11 cellular contexts compared by ENCODE assay signal in the genomic region with DNA sequence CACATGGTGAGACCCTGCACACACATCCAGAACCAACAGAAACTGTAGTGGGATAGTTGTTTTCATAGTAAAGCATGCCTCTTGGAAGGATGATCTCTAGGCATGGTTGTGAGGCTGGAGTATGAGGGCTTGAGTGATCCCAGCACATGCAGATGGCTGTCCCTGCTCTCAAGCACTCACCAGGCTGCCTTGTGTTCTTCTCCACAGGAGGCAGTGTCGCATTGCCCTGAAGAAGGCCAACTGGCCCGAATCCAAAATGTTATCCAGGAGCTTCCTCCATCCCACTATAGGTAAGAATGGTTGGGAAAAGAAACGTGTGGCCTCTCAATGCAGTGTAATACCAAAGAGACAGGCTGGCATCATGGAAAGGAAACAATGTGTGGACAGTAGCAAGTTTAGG.
DNase-seq lines count a peak whose midpoint lies in the region; ATAC-seq and TF ChIP-seq lines count a peak whose summit lies in the region.
"Had no signal": no experiment of that assay in that cellular context is flagged by ENCODE, and none has a peak within 500 bp of the region (broad histone marks: within the 10 kb centered on the region; RNA-seq: fewer than 3 reads in every experiment).

No MANE protein-coding gene starts in this region.

- in situ Hi-C loops in transverse colon (cut with MboI; ENCODE audit: low pct_ligation_motif_present in 1 of 4, low pct_unique_long_range_greater_than_20kb in 1 of 4, low sequenced_read_pairs in 3 of 4), result loop anchor here in 1 of 4 donors (25.0 kb wide), 1 partner anchor 493 kb away; no protein-coding TSS in a partner anchor

- H3K27ac ChIP-seq in HCT116 (ENCODE audit: low read depth, low read length) (no peak overlapping the region), gastroesophageal sphincter (no peak overlapping the region), transverse colon (no peak overlapping the region)

- H3K27me3 ChIP-seq in HCT116 (ENCODE audit: insufficient read depth, low read length), result no peaks in the 10 kb centered on the region
- no peaks in the 10 kb centered on the region for H3K27me3 ChIP-seq in gastroesophageal sphincter
- H3K27me3 ChIP-seq in transverse colon, result no peaks in the 10 kb centered on the region

- no peak overlapping the region for H3K4me3 ChIP-seq in HCT116 (replicated peaks in 1 of 2; ENCODE audit: low read depth in 1 of 2, low read length in 2 of 2)
- no peak overlapping the region for H3K4me3 ChIP-seq in fibroblast of mammary gland (ENCODE audit: control insufficient read depth, low read depth, low read length)
- no peak overlapping the region for H3K4me3 ChIP-seq in gastroesophageal sphincter
- no peak overlapping the region for H3K4me3 ChIP-seq in transverse colon

- TF ChIP-seq POLR2A in HCT116 (IDR thresholded peaks at IDR 0.05; ENCODE audit: borderline replicate concordance, extremely low read depth, insufficient read depth, insufficient read length) (no peak), gastroesophageal sphincter (IDR thresholded peaks at IDR 0.05) (no peak), transverse colon (IDR thresholded peaks at IDR 0.05) (no peak)

- H3K4me2 ChIP-seq in HCT116 (ENCODE audit: low read length), result no peak overlapping the region

- peak; percentile 1 for DNase-seq in COLO668 (lab: John Stamatoyannopoulos, UW; ENCODE audit: unreplicated experiment)
- DNase-seq in HCT116 (ENCODE audit: low read depth, low spot score), result peak; percentile 7
- peak; percentile 0 for DNase-seq in NCI-H510A (lab: John Stamatoyannopoulos, UW)
- peak; percentile 14 for DNase-seq in fibroblast of mammary gland (ENCODE audit: low read depth)
- DNase-seq in NCI-H2227 treated with DMSO at 0.1 percent for 48 hours (lab: John Stamatoyannopoulos, UW), result no peak
- no peak for DNase-seq in transverse colon
- DNase-seq: activated B cell treated with CpG ODN at 0.5 μM for 24 hours, Kasumi-1, RPMI8226 had no signal

- BruUV-seq in HCT116 (replicated peaks; lab: Mats Ljungman, UMichigan), result no TSS peak

- no peak overlapping the region for H3K9ac ChIP-seq in HCT116 (ENCODE audit: low read length)

- intact Hi-C loops in HCT116 (cut with micrococcal nuclease) (loop anchor here (10.0 kb wide), 1 partner anchor 496 kb away; no protein-coding TSS in a partner anchor), transverse colon (cut with DNase I; ENCODE audit: low total_unique reads) (no loop called here)

- RAD21 ChIA-PET in HCT116 (lab: Charles Lee; ENCODE audit: low non-redundant PET in 1 of 2, low total read pairs in 2 of 2, uncharacterized antibody in 2 of 2, unreplicated experiment in 2 of 2), result no interaction called here

- 23% methylated on average over 2 of the region's 3 CpGs; no CpG with 5 or more reads in 1 of the 2 donors for WGBS in gastroesophageal sphincter (ENCODE audit: low coverage in 1 of 2), 2 donors
- WGBS in transverse colon (ENCODE audit: low coverage in 1 of 2), 2 donors, result 64% methylated on average over 3 of the region's 3 CpGs; no CpG with 5 or more reads in 1 of the 2 donors

- H3K9me2 ChIP-seq in HCT116 (ENCODE audit: insufficient read depth), result no peaks in the 10 kb centered on the region

- CTCF ChIA-PET in HCT116 (lab: Charles Lee), result no interaction called here

- peak; percentile 37 for TF ChIP-seq RAD21 in HCT116 (IDR thresholded peaks at IDR 0.05; ENCODE audit: low read depth)

- no peaks in the 10 kb centered on the region for H3K4me1 ChIP-seq in HCT116 (ENCODE audit: control insufficient read depth in 1 of 2, insufficient read depth in 2 of 2, low read length in 2 of 2)
- no peaks in the 10 kb centered on the region for H3K4me1 ChIP-seq in gastroesophageal sphincter
- H3K4me1 ChIP-seq in transverse colon, result no peaks in the 10 kb centered on the region

- H4K20me1 ChIP-seq in HCT116 (ENCODE audit: insufficient read depth), result no peaks in the 10 kb centered on the region

- no peaks in the 10 kb centered on the region for H3K36me3 ChIP-seq in HCT116 (ENCODE audit: control insufficient read depth in 1 of 2, insufficient read depth in 2 of 2, low read length in 2 of 2)
- peaks cover 0 to 79% of the 10 kb centered on the region in 2 donors for H3K36me3 ChIP-seq in gastroesophageal sphincter
- no peaks in the 10 kb centered on the region for H3K36me3 ChIP-seq in transverse colon

- ATAC-seq in HCT116 (peak; percentile 80), GM18517 (IDR thresholded peaks at IDR 0.05; ENCODE audit: unreplicated experiment) (no peak), gastroesophageal sphincter (no peak)

- POLR2A ChIA-PET in HCT116 (lab: Charles Lee), result no interaction called here

- H3K9me3 ChIP-seq in HCT116 (ENCODE audit: control insufficient read depth in 1 of 2, insufficient read depth in 1 of 2, low read depth in 1 of 2, low read length in 2 of 2) (no peaks in the 10 kb centered on the region), gastroesophageal sphincter (no peaks in the 10 kb centered on the region), transverse colon (no peaks in the 10 kb centered on the region)

- TF ChIP-seq CTCF in HCT116 (IDR thresholded peaks at IDR 0.05 in 2 of 3, conservative IDR thresholded peaks at IDR 0.05 in 1 of 3; ENCODE audit: borderline replicate concordance in 1 of 3, insufficient read depth in 1 of 3, low read depth in 2 of 3, low read length in 2 of 3), result peak; percentile 9 to 42 (median 36); a peak in 4 of 6 replicates
- TF ChIP-seq CTCF in fibroblast of mammary gland (conservative IDR thresholded peaks at IDR 0.05; ENCODE audit: control insufficient read depth, insufficient read depth, low read depth, low read length), result no peak
- TF ChIP-seq CTCF in gastroesophageal sphincter (IDR thresholded peaks at IDR 0.05), result no peak
- TF ChIP-seq CTCF in transverse colon (IDR thresholded peaks at IDR 0.05), result no peak

- no peak overlapping the region for H2AFZ ChIP-seq in HCT116 (ENCODE audit: low read depth, low read length, poor library complexity, severe bottlenecking)

- TF ChIP-seq EP300 in gastroesophageal sphincter (IDR thresholded peaks at IDR 0.05) (no peak), transverse colon (IDR thresholded peaks at IDR 0.05; ENCODE audit: low read depth) (no peak)

- no peaks in the 10 kb centered on the region for H3K79me2 ChIP-seq in HCT116 (ENCODE audit: insufficient read depth, low read length)

TF ChIP-seq in HCT116, 20 proteins besides CTCF, POLR2A, EP300 and RAD21:
- no peak for TF ChIP-seq YY1 (IDR thresholded peaks at IDR 0.05; ENCODE audit: extremely low read depth, insufficient replicate concordance, low read depth, low read length)

Comparison
In these comparisons a context has a peak if more than half of its experiments do, and no peak if none do; other contexts are left out.
1. DNase-seq: peak in COLO668 (single experiment), HCT116 (single experiment), NCI-H510A (single experiment) and fibroblast of mammary gland (single experiment); none in NCI-H2227 treated with DMSO at 0.1 percent for 48 hours (single experiment) and transverse colon (single experiment).
2. CTCF ChIP-seq: peak in HCT116 (3 of 3); none in fibroblast of mammary gland (single experiment), gastroesophageal sphincter (0 of 4) and transverse colon (0 of 5).